ENCODE assay signal across 8 cellular contexts in the genomic region with DNA sequence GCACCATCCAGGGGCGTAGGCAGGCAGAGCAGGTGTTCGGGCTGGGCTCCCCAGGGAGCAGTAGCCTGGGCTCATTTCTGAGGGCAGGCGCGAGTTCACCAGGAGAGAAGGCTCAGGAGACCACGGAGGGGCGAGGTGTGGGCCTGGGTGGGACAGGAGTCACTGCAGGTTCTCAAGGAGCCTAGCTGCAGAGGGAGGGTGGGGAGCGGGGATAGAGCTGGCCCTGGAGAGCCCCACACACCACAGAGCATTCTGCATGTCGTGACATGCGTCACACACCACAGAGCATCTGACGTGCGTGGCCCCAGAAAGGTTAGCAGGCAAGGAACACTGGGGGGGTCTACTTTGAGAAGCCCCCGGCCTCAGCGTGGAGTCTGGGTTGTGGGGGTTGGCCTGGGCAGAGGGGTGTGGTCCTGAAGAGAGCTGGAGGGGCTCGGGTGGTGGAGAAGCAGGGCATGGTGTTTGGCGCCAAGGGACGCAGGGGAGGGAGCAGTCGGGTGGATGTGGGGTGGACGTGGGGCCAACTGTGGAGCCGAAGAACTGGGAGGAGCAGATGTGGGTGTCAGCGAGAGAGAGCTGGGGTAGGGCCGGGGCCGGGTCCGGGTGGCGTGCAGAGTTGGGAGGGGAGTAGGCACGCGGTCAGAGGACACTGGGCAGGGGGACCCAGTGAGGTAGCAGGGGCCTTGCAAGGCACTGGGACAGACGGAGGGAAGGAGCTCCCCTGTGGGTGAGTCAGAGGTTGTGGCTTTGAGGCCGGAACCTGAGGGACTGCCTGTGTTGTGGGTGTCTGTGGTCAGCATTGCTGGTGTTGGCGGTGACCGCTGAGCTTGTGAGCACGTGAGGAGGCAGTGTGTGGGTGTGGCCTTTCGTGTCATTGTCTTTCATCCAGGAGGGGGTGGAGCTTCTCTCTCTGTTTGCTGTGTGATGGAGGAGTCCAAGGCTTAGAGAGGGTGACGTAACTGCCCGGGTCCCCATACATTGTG.
DNase-seq lines count a peak whose midpoint lies in the region; ATAC-seq lines count a peak whose summit lies in the region.

No MANE protein-coding gene starts in this region.

- no peak for ATAC-seq in GM21619 (IDR thresholded peaks at IDR 0.05; ENCODE audit: unreplicated experiment)

- peak; percentile 22 to 38 (median 33) for DNase-seq in stimulated activated CD4-positive, alpha-beta T cell treated with anti-CD3 and anti-CD28 coated beads, Interleukin-12 subunit alpha, Interleukin-12 subunit beta, amount 100 ng/mL, for 48 hours (ENCODE audit: low read depth in 2 of 3, low spot score in 1 of 3)
- no peak for DNase-seq in stimulated activated CD4-positive, alpha-beta T cell treated with anti-CD3 and anti-CD28 coated beads, Interleukin-12 subunit alpha, Interleukin-12 subunit beta, amount 100 ng/mL, for 4 hours
- peak; percentile 68 for DNase-seq in RKO (ENCODE audit: low spot score)
- peak; percentile 67 for DNase-seq in fibroblast of gingiva (ENCODE audit: low read depth)
- peak; percentile 52 for DNase-seq in stimulated activated CD8-positive, alpha-beta memory T cell treated with anti-CD3 and anti-CD28 coated beads, Interleukin-4, amount 100 ng/mL, for 24 hours (ENCODE audit: low read depth)
- DNase-seq in Kasumi-1 (lab: John Stamatoyannopoulos, UW): no peak
- DNase-seq in SHP77 treated with DMSO at 0.1 percent for 48 hours (lab: John Stamatoyannopoulos, UW): no peak

Comparison
In these comparisons a context has a peak if more than half of its experiments do, and no peak if none do; other contexts are left out.
1. DNase-seq: peak in stimulated activated CD4-positive, alpha-beta T cell treated with anti-CD3 and anti-CD28 coated beads, Interleukin-12 subunit alpha, Interleukin-12 subunit beta, amount 100 ng/mL, for 48 hours (3 of 3), RKO (single experiment), fibroblast of gingiva (single experiment) and stimulated activated CD8-positive, alpha-beta memory T cell treated with anti-CD3 and anti-CD28 coated beads, Interleukin-4, amount 100 ng/mL, for 24 hours (single experiment); none in stimulated activated CD4-positive, alpha-beta T cell treated with anti-CD3 and anti-CD28 coated beads, Interleukin-12 subunit alpha, Interleukin-12 subunit beta, amount 100 ng/mL, for 4 hours (single experiment), Kasumi-1 (0 of 2) and SHP77 treated with DMSO at 0.1 percent for 48 hours (single experiment).